Comparison of ENCODE assay signal across 25 cellular contexts in genomic region chr12:131174901-131175300, GRCh38.
"Had no signal": no experiment of that assay in that cellular context is flagged by ENCODE, and none has a peak within 500 bp of the region (broad histone marks: within the 10 kb centered on the region; RNA-seq: fewer than 3 reads in every experiment).

No MANE protein-coding gene starts in this region.

- H3K9me3 ChIP-seq: testis, thyroid gland, upper lobe of right lung, vagina had no signal

- H3K27ac ChIP-seq: stomach, suprapubic skin, testis, thoracic aorta, thyroid gland, tibial artery, tibial nerve, transverse colon, upper lobe of left lung, upper lobe of right lung, uterus, vagina had no signal

- FAIRE-seq: urothelium cell line had no signal

- DNase-seq: stimulated activated CD4-positive, alpha-beta T cell treated with anti-CD3 and anti-CD28 coated beads, Interleukin-2, amount 100 ng/mL, for 48 hours; stimulated activated CD4-positive, alpha-beta T cell treated with anti-CD3 and anti-CD28 coated beads, Interleukin-4, amount 100 ng/mL, for 1 hour; stimulated activated CD4-positive, alpha-beta T cell treated with anti-CD3 and anti-CD28 coated beads, Interleukin-4, amount 100 ng/mL, for 24 hours; stimulated activated CD4-positive, alpha-beta T cell treated with anti-CD3 and anti-CD28 coated beads, Interleukin-4, amount 100 ng/mL, for 4 hours; stimulated activated CD8-positive, alpha-beta memory T cell treated with anti-CD3 and anti-CD28 coated beads, Interleukin-4, amount 100 ng/mL, for 48 hours; stimulated activated naive B cell treated with anti-CD40 and anti-IgM and Interleukin-4, amounts not matched to agents 10 μg/mL and 1 μg/mL and 100 μg/mL, for 72 hours; stimulated activated naive CD4-positive, alpha-beta T cell; stimulated activated naive CD4-positive, alpha-beta T cell treated with Interleukin-2 at 50 U/mL for 16 hours; stimulated activated naive CD8-positive, alpha-beta T cell treated with anti-CD3 and anti-CD28 coated beads, Interleukin-15, amount 100 ng/mL, for 72 hours; stimulated activated naive CD8-positive, alpha-beta T cell treated with anti-CD3 and anti-CD28 coated beads, Interleukin-15, Interleukin-2, amounts not matched to agents 100 U/mL and 50 U/mL, for 24 hours; stomach; substantia nigra; testis; thyroid gland; tibial artery; transverse colon; trophoblast cell; upper lobe of left lung; upper lobe of right lung; uterus had no signal

- H3K36me3 ChIP-seq: stomach, suprapubic skin, thoracic aorta, thyroid gland, tibial artery, tibial nerve, transverse colon, upper lobe of left lung, upper lobe of right lung, uterus, vagina had no signal

- H3K4me3 ChIP-seq: stomach, suprapubic skin, testis, thoracic aorta, thyroid gland, tibial artery, tibial nerve, transverse colon, upper lobe of left lung, upper lobe of right lung, uterus, vagina had no signal

- H3K4me1 ChIP-seq: stomach, suprapubic skin, testis, thyroid gland, tibial artery, tibial nerve, transverse colon, upper lobe of left lung, upper lobe of right lung, uterus, vagina had no signal
